ENCODE assay signal across 8 cellular contexts in the genomic region with DNA sequence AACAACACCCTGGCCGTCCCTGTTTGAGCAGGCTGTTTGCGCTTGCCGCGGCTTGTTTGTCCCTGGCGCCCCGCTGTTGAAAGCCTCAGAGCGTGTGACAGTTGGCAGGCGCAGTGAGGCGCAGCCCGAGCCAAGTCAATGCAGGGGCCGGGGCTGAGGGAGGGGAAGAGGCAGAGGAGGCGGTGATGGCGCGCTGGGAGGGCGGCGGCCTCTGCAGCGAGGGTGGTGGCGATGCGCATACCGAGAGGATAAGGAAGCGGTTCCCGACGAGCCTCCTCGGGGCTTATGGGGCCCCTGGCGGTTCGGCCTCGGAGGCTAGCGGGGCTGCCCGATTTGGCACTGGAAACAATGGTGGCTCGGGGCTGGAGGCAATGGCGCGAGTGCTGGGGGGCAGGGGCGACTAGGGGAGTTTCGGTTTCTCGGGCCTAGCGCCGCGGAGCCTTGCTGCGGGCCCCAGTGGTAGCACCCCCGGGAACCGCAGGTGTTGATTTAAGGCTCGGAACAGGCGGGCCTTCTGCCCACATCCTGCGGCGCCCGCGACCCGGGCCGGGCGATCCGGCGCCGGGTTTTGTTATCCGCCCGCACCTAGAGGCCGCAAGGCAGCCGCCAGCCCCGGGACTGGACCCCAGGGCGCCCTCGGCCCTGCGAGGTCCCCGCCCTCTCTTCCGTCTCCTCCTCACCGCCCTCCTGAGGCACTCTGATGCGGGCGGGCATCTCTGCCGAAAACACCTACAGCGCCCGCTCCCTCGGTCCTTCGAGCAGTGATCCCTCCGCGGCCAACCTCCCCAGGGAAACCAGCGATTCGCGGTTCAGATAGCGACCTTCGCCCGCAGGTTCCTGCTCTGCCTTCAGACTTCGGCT. TPM values are rescaled to one million over a fixed set of nuclear protein-coding genes. Genes with fewer than 3 reads are reported as not detected.
A peak's percentile ranks its signal among the peaks of the same experiment; 100 is the strongest.
DNase-seq lines count a peak whose midpoint lies in the region; ATAC-seq, FAIRE-seq and TF ChIP-seq lines count a peak whose summit lies in the region.

No MANE protein-coding gene starts in this region.

- peak; percentile 53 for ATAC-seq in GM18870 (IDR thresholded peaks at IDR 0.05; ENCODE audit: unreplicated experiment)
- peak; percentile 61 for ATAC-seq in HG03135 (IDR thresholded peaks at IDR 0.05; ENCODE audit: unreplicated experiment)

- H4K20me1 ChIP-seq in mammary epithelial cell (ENCODE audit: insufficient read depth, low read length) = no peaks in the 10 kb centered on the region

- no peak for FAIRE-seq in small intestine (lab: Jason Lieb, UNC)

- intact Hi-C loops in mammary epithelial cell (cut with micrococcal nuclease) = loop anchor here (1.0 to 2.0 kb wide), 4 partner anchors 59 to 228 kb away; a partner anchor contains a TSS

- H3K36me3 ChIP-seq in ACC112 (ENCODE audit: insufficient read depth, low read length) (0 out of 2 replicates have a peak, but pooled peaks cover 7% of the 10 kb centered on the region), WERI-Rb-1 (no peaks in the 10 kb centered on the region), mammary epithelial cell (ENCODE audit: insufficient read depth, low read length) (no peaks in the 10 kb centered on the region), small intestine (ENCODE audit: control insufficient read depth in 2 of 2, insufficient read depth in 2 of 2, low read length in 2 of 2) (no peaks in the 10 kb centered on the region)

- H3K79me2 ChIP-seq in ACC112 (ENCODE audit: control insufficient read depth, insufficient read depth, low read length, unreplicated experiment) = peaks cover 40% of the 10 kb centered on the region
- peaks cover 40% of the 10 kb centered on the region for H3K79me2 ChIP-seq in mammary epithelial cell (ENCODE audit: insufficient read depth, low read length)

- in situ Hi-C loops in mammary epithelial cell (cut with MboI; ENCODE audit: low sequenced_read_pairs in 2 of 2) = no loop called here

- H3K4me3 ChIP-seq in ACC112 (ENCODE audit: low read depth, low read length) (peak overlapping the region; percentile 84), WERI-Rb-1 (ENCODE audit: low read depth, low read length) (peak overlapping the region; percentile 99), mammary epithelial cell (replicated peaks in 1 of 3; ENCODE audit: insufficient read depth in 1 of 3, low read depth in 2 of 3, low read length in 3 of 3) (peak overlapping the region; percentile 85 to 94 (median 86)), small intestine (ENCODE audit: low read depth in 1 of 2, low read length in 2 of 2) (peak overlapping the region; percentile 81 to 98)

- H3K27ac ChIP-seq in ACC112 (ENCODE audit: low read depth, low read length) (peak overlapping the region; percentile 83), WERI-Rb-1 (peak overlapping the region; percentile 95), mammary epithelial cell (ENCODE audit: insufficient read depth, low read depth, low read length) (peak overlapping the region; percentile 92), small intestine (ENCODE audit: low read depth in 1 of 2, low read length in 1 of 2) (peak overlapping the region; percentile 92 to 93)

- BruUV-seq in mammary epithelial cell (replicated peaks; lab: Mats Ljungman, UMichigan) = no TSS peak

- 3% methylated on average over 23 of the region's 80 CpGs for WGBS in mammary epithelial cell (ENCODE audit: low coverage, missing lambda C conversion rate)
- WGBS in small intestine, 3 donors = 0% methylated on average over 58 to 80 of the region's 80 CpGs

- CTCF ChIA-PET in mammary epithelial cell (lab: Charles Lee; ENCODE audit: low non-redundant PET) = no interaction called here

- DNase-seq in NCI-H2196 (lab: John Stamatoyannopoulos, UW; ENCODE audit: unreplicated experiment) = peak; percentile 81
- DNase-seq in WERI-Rb-1 = peak; percentile 94
- DNase-seq in mammary epithelial cell = peak; percentile 97
- peak; percentile 82 for DNase-seq in iPS-NIHi11 (ENCODE audit: low spot score)
- DNase-seq in small intestine = peak; percentile 95

- H2AFZ ChIP-seq in ACC112 (ENCODE audit: low read length, unreplicated experiment) (peak overlapping the region; percentile 64), mammary epithelial cell (ENCODE audit: low read depth, low read length) (peak overlapping the region; percentile 95)

- H3K27me3 ChIP-seq in ACC112 (ENCODE audit: insufficient read depth, low read length) (no peaks in the 10 kb centered on the region), WERI-Rb-1 (ENCODE audit: insufficient read depth, low read depth, severe bottlenecking) (no peaks in the 10 kb centered on the region), mammary epithelial cell (ENCODE audit: insufficient read depth, low read length) (no peaks in the 10 kb centered on the region), small intestine (ENCODE audit: control insufficient read depth in 2 of 2, insufficient read depth in 2 of 2, low read length in 2 of 2) (no peaks in the 10 kb centered on the region)

- no peak for TF ChIP-seq CTCF in WERI-Rb-1 (IDR thresholded peaks at IDR 0.05; ENCODE audit: low read depth, low read length)
- peak in 1 of 2 donors; percentile 6 for TF ChIP-seq CTCF in mammary epithelial cell (conservative IDR thresholded peaks at IDR 0.05 in 1 of 2, IDR thresholded peaks at IDR 0.05 in 1 of 2; ENCODE audit: extremely low read depth in 1 of 2, insufficient read depth in 1 of 2, low read depth in 1 of 2, low read length in 2 of 2)

- H3K9me3 ChIP-seq in WERI-Rb-1 (ENCODE audit: severe bottlenecking) (no peaks in the 10 kb centered on the region), mammary epithelial cell (replicated peaks; ENCODE audit: insufficient read depth, low read length) (no peaks in the 10 kb centered on the region), small intestine (ENCODE audit: control insufficient read depth, low read depth) (no peaks in the 10 kb centered on the region)

- peak overlapping the region; percentile 93 for H3K4me2 ChIP-seq in mammary epithelial cell (ENCODE audit: insufficient read depth, low read depth, low read length)

- H3K4me1 ChIP-seq in ACC112 (ENCODE audit: control insufficient read depth, insufficient read depth, low read length, unreplicated experiment) = peaks cover 38% of the 10 kb centered on the region
- peaks cover 24% of the 10 kb centered on the region for H3K4me1 ChIP-seq in mammary epithelial cell (ENCODE audit: insufficient read depth, low read length)
- peaks cover 0 to 12% of the 10 kb centered on the region in 2 donors for H3K4me1 ChIP-seq in small intestine (ENCODE audit: control insufficient read depth in 2 of 2, insufficient read depth in 1 of 2, low read depth in 1 of 2, low read length in 1 of 2)

- H3K9ac ChIP-seq in mammary epithelial cell (ENCODE audit: insufficient read depth, low read length) = peak overlapping the region; percentile 93

- dilution Hi-C loops in mammary epithelial cell (cut with HindIII; ENCODE audit: low sequenced_read_pairs) = loop anchor here (5.0 kb wide), 1 partner anchor 108 kb away; no protein-coding TSS in a partner anchor

RNA-seq across cellular contexts. Expression of a gene that starts 1.0 kb away (rescaled TPM):
- total RNA-seq in mammary epithelial cell = 10 to 100 TPM; 38.5 to 77.5 TPM
- polyA plus RNA-seq in mammary epithelial cell = 17.7 TPM
- polyA minus RNA-seq in mammary epithelial cell = 71.7 TPM
- polyA plus RNA-seq in small intestine = 1 to 10 TPM; 1.1 to 7.0 (median 1.6) TPM

RNA-seq across cellular contexts. Expression of a gene that starts 58.6 kb away (rescaled TPM):
- 10 to 100 TPM in 1 of 2 donors, 1 to 10 TPM in 1; 2.8 to 14.3 TPM for total RNA-seq in mammary epithelial cell
- polyA plus RNA-seq in mammary epithelial cell = 41.6 TPM
- 73.1 TPM for polyA minus RNA-seq in mammary epithelial cell
- 10 to 100 TPM in 1 of 3 donors, 1 to 10 TPM in 2; 4.1 to 43.3 (median 7.4) TPM for polyA plus RNA-seq in small intestine

Comparison
In these comparisons a context has a peak if more than half of its experiments do, and no peak if none do; other contexts are left out.
1. Peak in every context shown above with its lines: DNase-seq, ATAC-seq, H3K4me3 ChIP-seq and H3K27ac ChIP-seq.